ENCODE assay signal across 11 cellular contexts in genomic region chr20:58853976-58854637, GRCh38. TPM values are rescaled to one million over a fixed set of nuclear protein-coding genes. Genes with fewer than 3 reads are reported as not detected.
DNase-seq lines count a peak whose midpoint lies in the region; TF ChIP-seq lines count a peak whose summit lies in the region.
"Had no signal": no experiment of that assay in that cellular context is flagged by ENCODE, and none has a peak within 500 bp of the region (broad histone marks: within the 10 kb centered on the region; RNA-seq: fewer than 3 reads in every experiment).

No MANE protein-coding gene starts in this region.

- H3K4me1 ChIP-seq in SK-N-SH (ENCODE audit: control insufficient read depth in 1 of 2, insufficient read depth in 2 of 2, low read depth in 1 of 2, low read length in 1 of 2) (peaks cover 0 to 19% of the 10 kb centered on the region in 2 experiments; a peak in 1 of 4 replicates), sigmoid colon (peaks cover 0 to 42% (median 32%) of the 10 kb centered on the region in 4 donors)

- TF ChIP-seq EP300 in SK-N-SH (IDR thresholded peaks at IDR 0.05; ENCODE audit: borderline replicate concordance in 1 of 2, low read depth in 1 of 2, low read length in 1 of 2) (no peak), sigmoid colon (IDR thresholded peaks at IDR 0.05) (no peak)

- peak overlapping the region; percentile 69; the same call in 1 of the 2 replicates for H3K4me2 ChIP-seq in SK-N-SH

- WGBS in SK-N-SH (ENCODE audit: low lambda C conversion rate), result 71% methylated on average over 27 of the region's 63 CpGs
- 56 to 62% methylated on average over 63 of the region's 63 CpGs for WGBS in sigmoid colon, 2 donors

- H3K27ac ChIP-seq in SK-N-SH (ENCODE audit: low read depth in 2 of 2, low read length in 1 of 2) (no peak overlapping the region), sigmoid colon (no peak overlapping the region)

- TF ChIP-seq RAD21 in SK-N-SH (IDR thresholded peaks at IDR 0.05; ENCODE audit: low read length), result no peak

- no peak overlapping the region for H3K27ac Mint-ChIP-seq in glutamatergic neuron (ENCODE audit: unreplicated experiment)

- no peaks in the 10 kb centered on the region for H3K9me3 Mint-ChIP-seq in glutamatergic neuron (ENCODE audit: unreplicated experiment)

- DNase-seq in GM10266 (ENCODE audit: extremely low spot score), result peak; percentile 38
- DNase-seq in SK-N-SH, result peak; percentile 51
- DNase-seq in glutamatergic neuron, result no peak
- DNase-seq in sigmoid colon, result no peak
- DNase-seq in NCI-H2196 treated with DMSO at 0.1 percent for 48 hours (lab: John Stamatoyannopoulos, UW; ENCODE audit: unreplicated experiment), result no peak
- DNase-seq in NCI-H2107 treated with DMSO at 0.1 percent for 48 hours (lab: John Stamatoyannopoulos, UW; ENCODE audit: unreplicated experiment), result no peak
- DNase-seq in cerebellar nuclear complex (lab: John Stamatoyannopoulos, UW), result no peak
- DNase-seq: DMS79; NCI-H1436 treated with DMSO at 0.1 percent for 48 hours; stimulated activated CD4-positive, alpha-beta T cell treated with anti-CD3 and anti-CD28 coated beads, Interleukin-2, amount 100 ng/mL, for 24 hours had no signal

- H3K36me3 ChIP-seq in SK-N-SH (replicated peaks in 1 of 2; ENCODE audit: control insufficient read depth in 1 of 2, insufficient read depth in 2 of 2, low read length in 1 of 2) (no peaks in the 10 kb centered on the region), sigmoid colon (no peaks in the 10 kb centered on the region)

- H3K9me3 ChIP-seq in SK-N-SH, result no peaks in the 10 kb centered on the region
- H3K9me3 ChIP-seq in sigmoid colon, result no peaks in the 10 kb centered on the region

- TF ChIP-seq POLR2A in sigmoid colon (IDR thresholded peaks at IDR 0.05), result no peak

- no peak overlapping the region for H2AFZ ChIP-seq in SK-N-SH (ENCODE audit: low read depth)

- peaks cover 5% of the 10 kb centered on the region for H3F3A ChIP-seq in SK-N-SH (replicated peaks; ENCODE audit: insufficient read depth)

- peak overlapping the region; percentile 81 for H3K4me3 Mint-ChIP-seq in glutamatergic neuron (ENCODE audit: unreplicated experiment)

- H3K79me2 ChIP-seq in SK-N-SH (ENCODE audit: insufficient read depth), result peaks cover 16% of the 10 kb centered on the region

- no peaks in the 10 kb centered on the region for H3K36me3 Mint-ChIP-seq in glutamatergic neuron (ENCODE audit: unreplicated experiment)

- H3K27me3 ChIP-seq in SK-N-SH (ENCODE audit: insufficient read depth), result peaks cover 4% of the 10 kb centered on the region; the same call in 1 of the 2 replicates
- peaks cover 11 to 82% (median 35%) of the 10 kb centered on the region in 3 donors for H3K27me3 ChIP-seq in sigmoid colon

- no peaks in the 10 kb centered on the region for H3K9me2 ChIP-seq in SK-N-SH

- TF ChIP-seq CTCF in GM10266 (IDR thresholded peaks at IDR 0.05; ENCODE audit: control insufficient read depth, insufficient read depth, low read depth, missing control alignments) (no peak), SK-N-SH (IDR thresholded peaks at IDR 0.05) (no peak), glutamatergic neuron (IDR thresholded peaks at IDR 0.05; ENCODE audit: partially characterized antibody, unreplicated experiment) (no peak), sigmoid colon (IDR thresholded peaks at IDR 0.05) (no peak)

- H4K20me1 ChIP-seq in SK-N-SH (ENCODE audit: insufficient read depth), result no peaks in the 10 kb centered on the region

- peaks cover 12% of the 10 kb centered on the region for H3K4me1 Mint-ChIP-seq in glutamatergic neuron (ENCODE audit: low read depth, unreplicated experiment)

- POLR2A ChIA-PET in SK-N-SH (lab: Yijun Ruan, JAX), result no interaction called here

- CTCF ChIA-PET in SK-N-SH (lab: Yijun Ruan, JAX), result interaction anchor here (1.0 to 3.1 kb wide), 7 partner anchors 10 to 470 kb away, joined by 3 to 16 read pairs (median 4); partner anchors contain the start of gene STX16

- intact Hi-C loops in sigmoid colon (cut with DNase I), result loop anchor here (5.0 kb wide), 1 partner anchor 617 kb away; no protein-coding TSS in a partner anchor

- no peak overlapping the region for H3K9ac ChIP-seq in SK-N-SH

- H3K27me3 Mint-ChIP-seq in glutamatergic neuron (ENCODE audit: unreplicated experiment), result peaks cover 16% of the 10 kb centered on the region

- H3K4me3 ChIP-seq in SK-N-SH (ENCODE audit: low read depth in 2 of 2, low read length in 1 of 2) (peak overlapping the region in 1 of 2 experiments; percentile 37; a peak in 2 of 4 replicates), sigmoid colon (peak overlapping the region in 3 of 4 donors; percentile 28 to 40 (median 35))

TF ChIP-seq in SK-N-SH, 30 proteins besides CTCF, POLR2A, EP300 and RAD21 (continues in another document):
- no peak for TF ChIP-seq JUND (IDR thresholded peaks at IDR 0.05)
- TF ChIP-seq FOSL2 (IDR thresholded peaks at IDR 0.05; ENCODE audit: borderline replicate concordance, low read depth), result no peak
- no peak for TF ChIP-seq PBX3 (IDR thresholded peaks at IDR 0.05)
- TF ChIP-seq EZH2phosphoT487 (IDR thresholded peaks at IDR 0.05; ENCODE audit: borderline replicate concordance, low read depth), result no peak
- no peak for TF ChIP-seq NFIC (IDR thresholded peaks at IDR 0.05; ENCODE audit: borderline replicate concordance)
- TF ChIP-seq RXRA (IDR thresholded peaks at IDR 0.05; ENCODE audit: borderline replicate concordance, low read depth), result no peak
- TF ChIP-seq TAF1 (IDR thresholded peaks at IDR 0.05; ENCODE audit: borderline replicate concordance, low read depth, low read length), result no peak
- TF ChIP-seq TEAD4 (IDR thresholded peaks at IDR 0.05; ENCODE audit: borderline replicate concordance, insufficient read depth), result no peak
- no peak for TF ChIP-seq YY1 (IDR thresholded peaks at IDR 0.05; ENCODE audit: low read depth)
- TF ChIP-seq SIN3A (IDR thresholded peaks at IDR 0.05; ENCODE audit: borderline replicate concordance, low read depth, low read length), result no peak
- TF ChIP-seq CHD2 (IDR thresholded peaks at IDR 0.05; ENCODE audit: low read length, partially characterized antibody), result no peak
- TF ChIP-seq REST (IDR thresholded peaks at IDR 0.05; ENCODE audit: low read depth, low read length), result no peak
- no peak for TF ChIP-seq ELF1 (IDR thresholded peaks at IDR 0.05)
- no peak for TF ChIP-seq FOXJ3 (CRISPR knock-in tag; IDR thresholded peaks at IDR 0.05)
- no peak for TF ChIP-seq USF2 (IDR thresholded peaks at IDR 0.05; ENCODE audit: borderline replicate concordance, low read depth, low read length)
- no peak for TF ChIP-seq GABPA (IDR thresholded peaks at IDR 0.05; ENCODE audit: low read depth)
- TF ChIP-seq MXI1 (IDR thresholded peaks at IDR 0.05; ENCODE audit: low read depth, low read length), result no peak

RNA-seq across cellular contexts. Expression of gene GNAS, which starts 1.6 kb away (rescaled TPM):
- polyA plus RNA-seq in SK-N-SH (2012; rRNA removed), result 1,011 and 1,562 TPM in 2 replicates
- polyA plus RNA-seq in SK-N-SH (2012; cell fraction: cytosol; rRNA removed), result 1,261 and 1,880 TPM in 2 replicates
- polyA plus RNA-seq in SK-N-SH (2012; cell fraction: nucleus; rRNA removed), result 1,323 and 1,902 TPM in 2 replicates
- total RNA-seq in glutamatergic neuron (ENCODE audit: unreplicated experiment), result 1,989 TPM
- total RNA-seq in sigmoid colon, result 100 to 1,000 TPM; 449 to 808 (median 513) TPM
- 100 to 1,000 TPM; 535 to 680 (median 633) TPM for polyA plus RNA-seq in sigmoid colon

RNA-seq across cellular contexts. Expression of gene GNAS-AS1, which starts 3.4 kb away (rescaled TPM):
- polyA plus RNA-seq in SK-N-SH (2012; rRNA removed) (1.2 and 1.5 TPM in 2 replicates), sigmoid colon (under 1 TPM in 1 of 3 donors, not detected in 2; 0.69 TPM)
- polyA plus RNA-seq in SK-N-SH (2012; cell fraction: cytosol; rRNA removed), result 0.91 and 1.0 TPM in 2 replicates
- polyA plus RNA-seq in SK-N-SH (2012; cell fraction: nucleus; rRNA removed), result 2.7 and 3.3 TPM in 2 replicates
- total RNA-seq in glutamatergic neuron (ENCODE audit: unreplicated experiment) (11.7 TPM), sigmoid colon (under 1 TPM in 2 of 4 donors, not detected in 2; 0.33 to 0.36 TPM)
- total RNA-seq: HT-29 had no signal

Comparison
In these comparisons a context has a peak if more than half of its experiments do, and no peak if none do; other contexts are left out.
1. DNase-seq: peak in GM10266 (single experiment) and SK-N-SH (single experiment); none in glutamatergic neuron (single experiment), sigmoid colon (single experiment), NCI-H2196 treated with DMSO at 0.1 percent for 48 hours (single experiment), NCI-H2107 treated with DMSO at 0.1 percent for 48 hours (single experiment) and cerebellar nuclear complex (0 of 2).